2 cellular contexts compared by ENCODE assay signal in genomic region chr10:28734940-28735759, GRCh38.
TF ChIP-seq lines count a peak whose summit lies in the region.

No MANE protein-coding gene starts in this region.

TF ChIP-seq in IMR-90, 13 proteins besides CTCF, POLR2A, EP300 and RAD21:
- peak; percentile 81 for TF ChIP-seq NFE2L2 (IDR thresholded peaks at IDR 0.05; ENCODE audit: low read depth, low read length)
- no peak for TF ChIP-seq USF2 (IDR thresholded peaks at IDR 0.05; ENCODE audit: low read depth, low read length)
- TF ChIP-seq BHLHE40 (IDR thresholded peaks at IDR 0.05; ENCODE audit: low read depth, low read length), result no peak
- no peak for TF ChIP-seq ELK1 (IDR thresholded peaks at IDR 0.05; ENCODE audit: borderline replicate concordance, low read depth, low read length)
- peak; percentile 6; the same call in 1 of the 2 replicates for TF ChIP-seq FOS (IDR thresholded peaks at IDR 0.05; ENCODE audit: low read depth, low read length)
- no peak for TF ChIP-seq SMC3 (IDR thresholded peaks at IDR 0.05; ENCODE audit: low read depth, low read length)
- TF ChIP-seq CHD1 (IDR thresholded peaks at IDR 0.05; ENCODE audit: low read depth, low read length), result no peak
- peak; percentile 86 for TF ChIP-seq MAFK (IDR thresholded peaks at IDR 0.05; ENCODE audit: low read depth, low read length)
- TF ChIP-seq RCOR1 (IDR thresholded peaks at IDR 0.05; ENCODE audit: insufficient replicate concordance, low read length), result peak; percentile 68
- no peak; the same call in none of the 2 replicates for TF ChIP-seq CEBPB (IDR thresholded peaks at IDR 0.05; ENCODE audit: low read depth, low read length)

TF ChIP-seq in HepG2, 621 proteins besides CTCF, POLR2A, EP300 and RAD21 (continues in another document):
- TF ChIP-seq CSRNP2 (CRISPR knock-in tag; conservative IDR thresholded peaks at IDR 0.05; ENCODE audit: low read depth) (no peak), MEF2D (CRISPR knock-in tag; IDR thresholded peaks at IDR 0.05) (no peak), TCF12 (IDR thresholded peaks at IDR 0.05) (no peak), TCF12 (CRISPR knock-in tag; IDR thresholded peaks at IDR 0.05) (no peak), MEIS1 (CRISPR knock-in tag; IDR thresholded peaks at IDR 0.05; ENCODE audit: borderline replicate concordance) (no peak), ZMYM3 (CRISPR knock-in tag; IDR thresholded peaks at IDR 0.05) (peak; percentile 95), ATF1 (CRISPR knock-in tag; IDR thresholded peaks at IDR 0.05) (no peak; the same call in 1 of the 2 replicates), KAT2B (IDR thresholded peaks at IDR 0.05; ENCODE audit: borderline replicate concordance, low read depth, low read length) (no peak), TBX2 (CRISPR knock-in tag; IDR thresholded peaks at IDR 0.05; ENCODE audit: borderline replicate concordance) (peak; percentile 53; the same call in 1 of the 2 replicates), KMT2A (CRISPR knock-in tag; IDR thresholded peaks at IDR 0.05) (no peak), ELF3 (CRISPR knock-in tag; IDR thresholded peaks at IDR 0.05) (peak; percentile 54; the same call in 1 of the 2 replicates), ZNF816 (CRISPR knock-in tag; IDR thresholded peaks at IDR 0.05; ENCODE audit: borderline replicate concordance) (0 out of 2 replicates have a peak, but pooled peaks have one; percentile 34), HMGA1 (CRISPR knock-in tag; conservative IDR thresholded peaks at IDR 0.05) (no peak), ZBTB20 (CRISPR knock-in tag; IDR thresholded peaks at IDR 0.05; ENCODE audit: borderline replicate concordance, low read depth) (0 out of 2 replicates have a peak, but pooled peaks have one; percentile 29), EHMT2 (IDR thresholded peaks at IDR 0.05; ENCODE audit: borderline replicate concordance, low read depth, low read length) (peak; percentile 90), KDM4B (CRISPR knock-in tag; IDR thresholded peaks at IDR 0.05) (no peak), ZNF691 (CRISPR knock-in tag; IDR thresholded peaks at IDR 0.05; ENCODE audit: borderline replicate concordance, low read depth) (no peak), IRF2 (CRISPR knock-in tag; IDR thresholded peaks at IDR 0.05) (0 out of 2 replicates have a peak, but pooled peaks have one; percentile 62), ZXDC (CRISPR knock-in tag; IDR thresholded peaks at IDR 0.05) (no peak), ZBTB46 (CRISPR knock-in tag; IDR thresholded peaks at IDR 0.05; ENCODE audit: borderline replicate concordance) (no peak), PATZ1 (CRISPR knock-in tag; IDR thresholded peaks at IDR 0.05) (no peak), ZNF326 (CRISPR knock-in tag; IDR thresholded peaks at IDR 0.05; ENCODE audit: borderline replicate concordance) (no peak), RERE (CRISPR knock-in tag; IDR thresholded peaks at IDR 0.05; ENCODE audit: low read depth) (no peak), ZNF687 (CRISPR knock-in tag; IDR thresholded peaks at IDR 0.05) (no peak), ZC3H4 (CRISPR knock-in tag; IDR thresholded peaks at IDR 0.05; ENCODE audit: borderline replicate concordance) (no peak), ZNF232 (CRISPR knock-in tag; IDR thresholded peaks at IDR 0.05; ENCODE audit: borderline replicate concordance) (no peak)
